ENCODE assay signal across 11 cellular contexts in the genomic region with DNA sequence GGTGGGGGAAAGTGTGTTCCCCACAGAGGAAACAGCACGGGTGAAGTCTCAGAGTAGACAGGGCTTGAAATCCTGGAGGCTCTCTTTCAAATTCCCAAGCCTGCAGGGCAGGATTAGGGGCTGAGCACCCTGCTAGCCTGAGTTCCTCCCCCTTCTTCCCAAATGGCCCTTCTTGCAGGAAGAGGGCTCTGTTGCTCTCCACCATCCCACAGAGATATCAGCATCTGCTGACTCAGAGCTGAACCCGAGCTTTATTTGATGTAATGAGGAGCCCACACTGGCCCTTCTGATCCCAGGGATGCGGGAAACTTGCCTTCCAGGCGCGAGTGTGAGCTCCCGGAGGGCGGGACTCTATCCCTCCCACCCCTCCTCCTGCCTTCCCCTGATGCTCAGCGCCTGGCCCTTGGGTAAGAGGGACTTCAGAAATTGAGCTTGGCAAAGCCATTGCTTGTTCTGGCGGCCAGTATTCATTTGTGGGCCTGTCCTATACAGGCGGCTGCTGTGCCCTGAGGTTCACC. TPM values are rescaled to one million over a fixed set of nuclear protein-coding genes. Genes with fewer than 3 reads are reported as not detected.
DNase-seq lines count a peak whose midpoint lies in the region; ATAC-seq and TF ChIP-seq lines count a peak whose summit lies in the region.
"Had no signal": no experiment of that assay in that cellular context is flagged by ENCODE, and none has a peak within 500 bp of the region (broad histone marks: within the 10 kb centered on the region; RNA-seq: fewer than 3 reads in every experiment).

No MANE protein-coding gene starts in this region.

- no peak overlapping the region for H3K4me2 ChIP-seq in IMR-90 (ENCODE audit: low read depth, low read length)

- DNase-seq in AG09309 (ENCODE audit: low read depth) (no peak), IMR-90 (peak; percentile 80), left kidney (ENCODE audit: low read depth, low spot score) (peak; percentile 76)
- DNase-seq in activated CD8-positive, alpha-beta memory T cell treated with anti-CD3 and anti-CD28 coated beads, Interleukin-2, amount 50 U/mL, for 48 hours: no peak
- no peak for DNase-seq in stimulated activated CD4-positive, alpha-beta T cell treated with anti-CD3 and anti-CD28 coated beads, Interleukin-1b, Interleukin-23, amount 100 ng/mL, for 48 hours
- DNase-seq: activated CD8-positive, alpha-beta T cell treated with anti-CD3 and anti-CD28 coated beads for 36 hours had no signal

- peak; percentile 78 for ATAC-seq in IMR-90 (ENCODE audit: low read depth)
- no peak for ATAC-seq in GM18517 (IDR thresholded peaks at IDR 0.05; ENCODE audit: unreplicated experiment)
- no peak for ATAC-seq in GM18873 (IDR thresholded peaks at IDR 0.05; ENCODE audit: low FRiP score, unreplicated experiment)
- ATAC-seq: activated CD8-positive, alpha-beta T cell treated with anti-CD3 and anti-CD28 coated beads for 36 hours had no signal

- peak overlapping the region; percentile 14 for H2AFZ ChIP-seq in IMR-90 (replicated peaks; ENCODE audit: low read length, poor library complexity)

- H3K4me3 ChIP-seq in AG09309 (ENCODE audit: control insufficient read depth, low read depth, low read length): no peak overlapping the region
- no peak overlapping the region for H3K4me3 ChIP-seq in IMR-90 (ENCODE audit: insufficient read depth, low read depth, low read length)

- no peak overlapping the region for H2BK5ac ChIP-seq in IMR-90 (ENCODE audit: low read depth, low read length, poor library complexity, severe bottlenecking)

- no peak overlapping the region for H4K5ac ChIP-seq in IMR-90 (ENCODE audit: low read depth, low read length)

- H4K20me1 ChIP-seq in IMR-90 (ENCODE audit: insufficient read depth, low read length): no peaks in the 10 kb centered on the region

- H3K27me3 ChIP-seq in IMR-90 (ENCODE audit: control insufficient read depth, insufficient read depth, low read length): peaks cover 20% of the 10 kb centered on the region

- in situ Hi-C loops in IMR-90 (cut with MboI; ENCODE audit: low sequenced_read_pairs): no loop called here

- no peak overlapping the region for H4K91ac ChIP-seq in IMR-90 (ENCODE audit: insufficient read depth, low read depth, low read length)

- TF ChIP-seq POLR2A in IMR-90 (IDR thresholded peaks at IDR 0.05; ENCODE audit: low read depth, low read length): no peak

- no peaks in the 10 kb centered on the region for H3K36me3 ChIP-seq in IMR-90 (ENCODE audit: control insufficient read depth, insufficient read depth, low read length)

- no peak overlapping the region for H3K14ac ChIP-seq in IMR-90 (replicated peaks; ENCODE audit: low read depth, low read length)

- no peak overlapping the region for H3K27ac ChIP-seq in IMR-90 (ENCODE audit: insufficient read depth, low read length)

- no peak overlapping the region for H2AK5ac ChIP-seq in IMR-90 (ENCODE audit: low read depth, low read length)

- H2BK20ac ChIP-seq in IMR-90 (ENCODE audit: low read depth, low read length): no peak overlapping the region

- no peak overlapping the region for H4K8ac ChIP-seq in IMR-90 (ENCODE audit: low read depth in 2 of 2, low read length in 2 of 2)

- no peak overlapping the region for H3K18ac ChIP-seq in IMR-90 (ENCODE audit: low read depth, low read length)

- no peak for TF ChIP-seq RAD21 in IMR-90 (IDR thresholded peaks at IDR 0.05; ENCODE audit: low read length)

- H3K4ac ChIP-seq in IMR-90 (ENCODE audit: low read depth, low read length): no peak overlapping the region

- peaks cover 0 to 5% (median 0%) of the 10 kb centered on the region in 5 experiments for H3K9me3 Mint-ChIP-seq in brain
- H3K9me3 Mint-ChIP-seq: activated CD8-positive, alpha-beta T cell treated with anti-CD3 and anti-CD28 coated beads for 36 hours had no signal

- H3K79me1 ChIP-seq in IMR-90 (ENCODE audit: low read depth in 1 of 2, low read length in 2 of 2): no peaks in the 10 kb centered on the region

- dilution Hi-C loops in IMR-90 (cut with HindIII; ENCODE audit: low sequenced_read_pairs, unreplicated experiment): no loop called here

- POLR2A ChIA-PET in IMR-90 (lab: Charles Lee; ENCODE audit: unreplicated experiment): no interaction called here

- intact Hi-C loops in IMR-90 (cut with micrococcal nuclease): no loop called here

- no peak overlapping the region for H2AK9ac ChIP-seq in IMR-90 (replicated peaks; ENCODE audit: low read depth, low read length, poor library complexity)

- H3K27me3 Mint-ChIP-seq in brain: peaks cover 3% of the 10 kb centered on the region

- peak overlapping the region in 4 of 5 experiments; percentile 45 to 85 (median 78) for H3K4me3 Mint-ChIP-seq in brain
- H3K4me3 Mint-ChIP-seq: activated CD8-positive, alpha-beta T cell treated with anti-CD3 and anti-CD28 coated beads for 36 hours had no signal

- no peak overlapping the region for H3K23ac ChIP-seq in IMR-90 (ENCODE audit: low read depth, low read length)

- BruUV-seq in IMR-90 (replicated peaks; lab: Mats Ljungman, UMichigan): no TSS peak

- H3K4me1 ChIP-seq in IMR-90 (ENCODE audit: control insufficient read depth, insufficient read depth, low read length): peaks cover 20% of the 10 kb centered on the region

- H3K36me3 Mint-ChIP-seq in brain: no peaks in the 10 kb centered on the region

- no peak overlapping the region for H3K56ac ChIP-seq in IMR-90 (ENCODE audit: extremely low read depth, insufficient read depth, low read length)

- no peak overlapping the region for H2BK15ac ChIP-seq in IMR-90 (ENCODE audit: low read depth, low read length)

- TF ChIP-seq CTCF in AG09309 (IDR thresholded peaks at IDR 0.05; ENCODE audit: control insufficient read depth, insufficient read depth, low read depth, low read length, missing control alignments) (peak; percentile 12), IMR-90 (conservative IDR thresholded peaks at IDR 0.05; ENCODE audit: low read depth, low read length) (0 out of 2 replicates have a peak, but pooled peaks have one; percentile 2), brain (conservative IDR thresholded peaks at IDR 0.05) (no peak)

- peaks cover 92% of the 10 kb centered on the region for H3K4me1 Mint-ChIP-seq in brain

- H3K27ac Mint-ChIP-seq in brain: peak overlapping the region; percentile 88 to 96 (median 94)
- H3K27ac Mint-ChIP-seq: activated CD8-positive, alpha-beta T cell treated with anti-CD3 and anti-CD28 coated beads for 36 hours had no signal

- no peaks in the 10 kb centered on the region for H3K9me1 ChIP-seq in IMR-90 (ENCODE audit: insufficient read depth, low read length)

- 50% methylated on average over 2 of the region's 10 CpGs; no CpG with 5 or more reads in 1 of the 2 experiments for WGBS in IMR-90 (ENCODE audit: extremely low coverage in 2 of 2, insufficient read length in 1 of 2), 2 experiments

- no peaks in the 10 kb centered on the region for H3K9me3 ChIP-seq in IMR-90 (ENCODE audit: control insufficient read depth, insufficient read depth, low read length)

- CTCF ChIA-PET in IMR-90 (lab: Yijun Ruan, JAX): interaction anchor here (0.6 kb wide), 1 partner anchor 93 kb away, joined by 3 read pairs; no protein-coding TSS in a partner anchor

- no peak overlapping the region for H2BK120ac ChIP-seq in IMR-90 (ENCODE audit: low read depth, low read length)

- H3K9ac ChIP-seq in IMR-90 (ENCODE audit: low read depth, low read length): no peak overlapping the region

TF ChIP-seq in IMR-90, 13 proteins besides CTCF, POLR2A, EP300 and RAD21:
- TF ChIP-seq, protein P1, sequence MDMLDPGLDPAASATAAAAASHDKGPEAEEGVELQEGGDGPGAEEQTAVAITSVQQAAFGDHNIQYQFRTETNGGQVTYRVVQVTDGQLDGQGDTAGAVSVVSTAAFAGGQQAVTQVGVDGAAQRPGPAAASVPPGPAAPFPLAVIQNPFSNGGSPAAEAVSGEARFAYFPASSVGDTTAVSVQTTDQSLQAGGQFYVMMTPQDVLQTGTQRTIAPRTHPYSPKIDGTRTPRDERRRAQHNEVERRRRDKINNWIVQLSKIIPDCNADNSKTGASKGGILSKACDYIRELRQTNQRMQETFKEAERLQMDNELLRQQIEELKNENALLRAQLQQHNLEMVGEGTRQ (IDR thresholded peaks at IDR 0.05; ENCODE audit: low read depth, low read length): no peak
- TF ChIP-seq CHD1 (IDR thresholded peaks at IDR 0.05; ENCODE audit: low read depth, low read length) (no peak), NFE2L2 (IDR thresholded peaks at IDR 0.05; ENCODE audit: low read depth, low read length) (no peak), MAFK (IDR thresholded peaks at IDR 0.05; ENCODE audit: low read depth, low read length) (peak; percentile 50; the same call in 1 of the 2 replicates), MAZ (IDR thresholded peaks at IDR 0.05; ENCODE audit: borderline replicate concordance, low read depth, low read length) (peak; percentile 33; the same call in 1 of the 2 replicates)

RNA-seq across cellular contexts. Expression of a gene that starts 1.4 kb away (rescaled TPM):
- total RNA-seq in IMR-90 (2012; rRNA removed): not detected in 2 replicates
- polyA plus RNA-seq in IMR-90 (2012; rRNA removed) (0.14 and 0.17 TPM in 2 replicates), brain (ENCODE audit: insufficient read depth, low read depth, low replicate concordance) (1.1 TPM)
- polyA plus RNA-seq in IMR-90 (2012; cell fraction: cytosol; rRNA removed): 0.11 TPM in 1 of 2 replicates, not detected in the other
- 0.37 and 0.60 TPM in 2 replicates for polyA plus RNA-seq in IMR-90 (2012; cell fraction: nucleus; rRNA removed; ENCODE audit: low replicate concordance)
- polyA plus RNA-seq: liver had no signal

RNA-seq across cellular contexts. Expression of a gene that starts 30.5 kb away (rescaled TPM):
- under 0.01 TPM in 2 replicates for total RNA-seq in IMR-90 (2012; rRNA removed)
- 0.79 and 1.0 TPM in 2 replicates for polyA plus RNA-seq in IMR-90 (2012; rRNA removed)
- polyA plus RNA-seq in IMR-90 (2012; cell fraction: cytosol; rRNA removed): 0.53 and 2.1 TPM in 2 replicates
- polyA plus RNA-seq in IMR-90 (2012; cell fraction: nucleus; rRNA removed; ENCODE audit: low replicate concordance): 0.40 and 0.44 TPM in 2 replicates
- 13.7 TPM for polyA plus RNA-seq in brain (ENCODE audit: insufficient read depth, low read depth, low replicate concordance)
- total RNA-seq: activated CD8-positive, alpha-beta T cell treated with anti-CD3 and anti-CD28 coated beads for 36 hours; dermis microvascular lymphatic vessel endothelial cell had no signal

RNA-seq across cellular contexts. Expression of a gene that starts 32.2 kb away (rescaled TPM):
- not detected in 2 replicates for total RNA-seq in IMR-90 (2012; rRNA removed)
- polyA plus RNA-seq in IMR-90 (2012; rRNA removed) (not detected in 2 replicates), brain (ENCODE audit: insufficient read depth, low read depth, low replicate concordance) (0.46 TPM)
- not detected in 2 replicates for polyA plus RNA-seq in IMR-90 (2012; cell fraction: cytosol; rRNA removed)
- polyA plus RNA-seq in IMR-90 (2012; cell fraction: nucleus; rRNA removed; ENCODE audit: low replicate concordance): not detected in 2 replicates
- total RNA-seq: dermis microvascular lymphatic vessel endothelial cell, liver had no signal
- polyA plus RNA-seq: liver had no signal

Comparison
In these comparisons a context has a peak if more than half of its experiments do, and no peak if none do; other contexts are left out.
1. DNase-seq: peak in IMR-90 (single experiment) and left kidney (single experiment); none in AG09309 (single experiment), activated CD8-positive, alpha-beta memory T cell treated with anti-CD3 and anti-CD28 coated beads, Interleukin-2, amount 50 U/mL, for 48 hours (single experiment) and stimulated activated CD4-positive, alpha-beta T cell treated with anti-CD3 and anti-CD28 coated beads, Interleukin-1b, Interleukin-23, amount 100 ng/mL, for 48 hours (single experiment).
2. CTCF ChIP-seq: peak in AG09309 (single experiment) and IMR-90 (single experiment); none in brain (0 of 2).